In genomic region chr1:114473796-114474195, GRCh38 we compare ENCODE assay signal across 15 cellular contexts. TPM values are rescaled to one million over a fixed set of nuclear protein-coding genes. Genes with fewer than 3 reads are reported as not detected.
DNase-seq lines count a peak whose midpoint lies in the region; ATAC-seq and TF ChIP-seq lines count a peak whose summit lies in the region.
"Had no signal": no experiment of that assay in that cellular context is flagged by ENCODE, and none has a peak within 500 bp of the region (broad histone marks: within the 10 kb centered on the region; RNA-seq: fewer than 3 reads in every experiment).

No MANE protein-coding gene starts in this region.

- H3K4me1 Mint-ChIP-seq in natural killer cell, result peaks cover 61 to 79% of the 10 kb centered on the region in 2 donors
- H3K4me1 Mint-ChIP-seq in natural killer cell treated with Interleukin-12 subunit alpha and Interleukin-12 subunit beta and Interleukin-15 and Interleukin-18, amount 100 ng/mL, for 72 hours (ENCODE audit: low read depth in 2 of 2), result peaks cover 49 to 56% of the 10 kb centered on the region in 2 donors
- H3K4me1 Mint-ChIP-seq in CD4-positive, alpha-beta T cell (ENCODE audit: low read depth), result peaks cover 73% of the 10 kb centered on the region

- H2AK5ac ChIP-seq in mesendoderm (ENCODE audit: low read length), result no peak overlapping the region

- H3K4me3 Mint-ChIP-seq in natural killer cell, result no peak overlapping the region
- no peak overlapping the region for H3K4me3 Mint-ChIP-seq in natural killer cell treated with Interleukin-12 subunit alpha and Interleukin-12 subunit beta and Interleukin-15 and Interleukin-18, amount 100 ng/mL, for 72 hours
- H3K4me3 Mint-ChIP-seq in CD4-positive, alpha-beta T cell, result no peak overlapping the region
- H3K4me3 Mint-ChIP-seq: B cell had no signal

- no peak overlapping the region for H4K8ac ChIP-seq in mesendoderm (ENCODE audit: low read depth, low read length)

- no peak overlapping the region for H2BK15ac ChIP-seq in mesendoderm (replicated peaks; ENCODE audit: low read depth)

- H3K79me1 ChIP-seq in mesendoderm (ENCODE audit: low read length), result peaks cover 15% of the 10 kb centered on the region

- H3K9me3 ChIP-seq in hepatocyte (ENCODE audit: low read depth), result no peaks in the 10 kb centered on the region
- H3K9me3 ChIP-seq in CD4-positive, alpha-beta T cell (ENCODE audit: control insufficient read depth, low read length), result no peaks in the 10 kb centered on the region

- H3K79me2 ChIP-seq in hepatocyte (peaks cover 100% of the 10 kb centered on the region), mesendoderm (ENCODE audit: control insufficient read depth, insufficient read depth, low read length) (peaks cover 45% of the 10 kb centered on the region)

- no peak overlapping the region for H3K18ac ChIP-seq in mesendoderm (ENCODE audit: low read length)

- no peaks in the 10 kb centered on the region for H3K9me2 ChIP-seq in hepatocyte (replicated peaks; ENCODE audit: insufficient read depth)

- H3K36me3 ChIP-seq in hepatocyte (replicated peaks; ENCODE audit: insufficient read depth, low read depth) (no peaks in the 10 kb centered on the region), mesendoderm (ENCODE audit: control insufficient read depth, insufficient read depth, low read length) (no peaks in the 10 kb centered on the region)

- CTCF ChIA-PET in RWPE1 (lab: Yijun Ruan, JAX), result no interaction called here
- CTCF ChIA-PET in CD4-positive, alpha-beta T cell (lab: Charles Lee), result no interaction called here

- POLR2A ChIA-PET in RWPE1 (lab: Yijun Ruan, JAX; ENCODE audit: low non-redundant PET), result no interaction called here
- POLR2A ChIA-PET in CD4-positive, alpha-beta T cell (lab: Charles Lee), result no interaction called here

- no peak for TF ChIP-seq CTCF in natural killer cell (IDR thresholded peaks at IDR 0.05)
- TF ChIP-seq CTCF in RWPE1 (conservative IDR thresholded peaks at IDR 0.05; ENCODE audit: low read depth), result no peak
- TF ChIP-seq CTCF in hepatocyte (IDR thresholded peaks at IDR 0.05; ENCODE audit: poor library complexity), result no peak
- no peak for TF ChIP-seq CTCF in CD4-positive, alpha-beta T cell (IDR thresholded peaks at IDR 0.05)

- no peak overlapping the region for H3K23ac ChIP-seq in mesendoderm (ENCODE audit: low read length)

- H2AFZ ChIP-seq in hepatocyte, result no peak overlapping the region

- H3K27ac Mint-ChIP-seq in natural killer cell, result peak overlapping the region; percentile 1 to 10
- H3K27ac Mint-ChIP-seq in natural killer cell treated with Interleukin-12 subunit alpha and Interleukin-12 subunit beta and Interleukin-15 and Interleukin-18, amount 100 ng/mL, for 72 hours, result no peak overlapping the region
- no peak overlapping the region for H3K27ac Mint-ChIP-seq in CD4-positive, alpha-beta T cell
- H3K27ac Mint-ChIP-seq: B cell had no signal

- H3K4me3 ChIP-seq in hepatocyte, result no peak overlapping the region
- no peak overlapping the region for H3K4me3 ChIP-seq in mesendoderm (ENCODE audit: low read length)

- H3K56ac ChIP-seq in mesendoderm (ENCODE audit: low read length), result no peak overlapping the region

- no peaks in the 10 kb centered on the region for H3K36me3 Mint-ChIP-seq in natural killer cell
- H3K36me3 Mint-ChIP-seq in natural killer cell treated with Interleukin-12 subunit alpha and Interleukin-12 subunit beta and Interleukin-15 and Interleukin-18, amount 100 ng/mL, for 72 hours, result peaks cover 6% of the 10 kb centered on the region
- peaks cover 43% of the 10 kb centered on the region for H3K36me3 Mint-ChIP-seq in CD4-positive, alpha-beta T cell (ENCODE audit: low read depth)

- peaks cover 26% of the 10 kb centered on the region for H4K20me1 ChIP-seq in hepatocyte (ENCODE audit: insufficient read depth, poor library complexity, severe bottlenecking)

- WGBS in hepatocyte (ENCODE audit: low lambda C conversion rate, missing lambda C conversion rate), result over 99% methylated on average over 6 of the region's 6 CpGs
- WGBS in mesendoderm (ENCODE audit: extremely low coverage, insufficient coverage, low lambda C conversion rate), result no CpG with 5 or more reads among the region's 6 CpGs

- no peaks in the 10 kb centered on the region for H3K4me1 ChIP-seq in hepatocyte (ENCODE audit: insufficient read depth)
- no peaks in the 10 kb centered on the region for H3K4me1 ChIP-seq in mesendoderm (ENCODE audit: control insufficient read depth, low read depth, low read length)

- no peak overlapping the region for H3K9ac ChIP-seq in mesendoderm (ENCODE audit: low read length)

- H3K4me2 ChIP-seq in hepatocyte (no peak overlapping the region), mesendoderm (ENCODE audit: low read length) (no peak overlapping the region)

- no peaks in the 10 kb centered on the region for H3K9me3 Mint-ChIP-seq in natural killer cell
- no peaks in the 10 kb centered on the region for H3K9me3 Mint-ChIP-seq in natural killer cell treated with Interleukin-12 subunit alpha and Interleukin-12 subunit beta and Interleukin-15 and Interleukin-18, amount 100 ng/mL, for 72 hours
- no peaks in the 10 kb centered on the region for H3K9me3 Mint-ChIP-seq in CD4-positive, alpha-beta T cell

- no peak overlapping the region for H3K4ac ChIP-seq in mesendoderm (ENCODE audit: low read depth, low read length)

- DNase-seq in natural killer cell (no peak), RWPE1 (ENCODE audit: low spot score) (no peak), hepatocyte (ENCODE audit: low spot score) (no peak), NCI-H524 (lab: John Stamatoyannopoulos, UW) (no peak), mesendoderm (no peak)
- DNase-seq in natural killer cell treated with Interleukin-12 subunit alpha and Interleukin-12 subunit beta and Interleukin-15 and Interleukin-18, amount 100 ng/mL, for 72 hours (ENCODE audit: low spot score), result no peak
- no peak for DNase-seq in CD4-positive, alpha-beta T cell
- DNase-seq: GF-D8, HCEC 1CT, IMR-90, NCI-H1105 treated with DMSO at 0.1 percent for 48 hours, NCI-H187 treated with DMSO at 0.1 percent for 48 hours, NCI-H748 treated with DMSO at 0.1 percent for 48 hours had no signal

- H3K27me3 Mint-ChIP-seq in natural killer cell (ENCODE audit: low read depth in 2 of 2), result no peaks in the 10 kb centered on the region
- H3K27me3 Mint-ChIP-seq in natural killer cell treated with Interleukin-12 subunit alpha and Interleukin-12 subunit beta and Interleukin-15 and Interleukin-18, amount 100 ng/mL, for 72 hours, result no peaks in the 10 kb centered on the region
- H3K27me3 Mint-ChIP-seq in CD4-positive, alpha-beta T cell, result no peaks in the 10 kb centered on the region
- H3K27me3 Mint-ChIP-seq: B cell had no signal

- H3K27ac ChIP-seq in RWPE1 (peak overlapping the region; percentile 44), hepatocyte (peak overlapping the region; percentile 25), mesendoderm (ENCODE audit: low read depth, low read length) (no peak overlapping the region)
- H3K27ac ChIP-seq in CD4-positive, alpha-beta T cell (ENCODE audit: low read depth, low read length), result no peak overlapping the region

- H3K27me3 ChIP-seq in hepatocyte (no peaks in the 10 kb centered on the region), mesendoderm (ENCODE audit: insufficient read depth, low read length, poor library complexity) (no peaks in the 10 kb centered on the region)
- H3K27me3 ChIP-seq in CD4-positive, alpha-beta T cell (ENCODE audit: control insufficient read depth, insufficient read depth, low read length), result no peaks in the 10 kb centered on the region

- no peak overlapping the region for H4K5ac ChIP-seq in mesendoderm (ENCODE audit: low read length)

- ATAC-seq in natural killer cell, result no peak
- no peak for ATAC-seq in natural killer cell treated with Interleukin-12 subunit alpha and Interleukin-12 subunit beta and Interleukin-15 and Interleukin-18, amount 100 ng/mL, for 72 hours
- no peak for ATAC-seq in CD4-positive, alpha-beta T cell (ENCODE audit: poor library complexity)
- ATAC-seq: Right ventricle myocardium inferior had no signal

- no peak overlapping the region for H2BK5ac ChIP-seq in mesendoderm (ENCODE audit: low read length)

- H2BK120ac ChIP-seq in mesendoderm (ENCODE audit: low read depth, low read length), result no peak overlapping the region

- intact Hi-C loops in natural killer cell (cut with micrococcal nuclease), result no loop called here
- intact Hi-C loops in CD4-positive, alpha-beta T cell (cut with DNase I, micrococcal nuclease), result no loop called here

RNA-seq across cellular contexts. Expression of gene TRIM33, which starts 37.2 kb away (rescaled TPM):
- total RNA-seq in natural killer cell (10 to 100 TPM; 70.6 to 91.5 (median 86.1) TPM), hepatocyte (33.3 and 41.1 TPM in 2 replicates)
- 10 to 100 TPM; 48.1 to 55.7 TPM for total RNA-seq in natural killer cell treated with Interleukin-12 subunit alpha and Interleukin-12 subunit beta and Interleukin-15 and Interleukin-18, amount 100 ng/mL, for 72 hours
- 27.5 and 32.9 TPM in 2 replicates for polyA plus RNA-seq in hepatocyte
- 10 to 100 TPM; 42.6 to 45.0 TPM for total RNA-seq in CD4-positive, alpha-beta T cell
- polyA plus RNA-seq in mesendoderm (2013, experiment 1 of 2), result 40.8 TPM
- polyA plus RNA-seq in mesendoderm (2013, experiment 2 of 2), result 43.8 TPM

Comparison
In these comparisons a context has a peak if more than half of its experiments do, and no peak if none do; other contexts are left out.
1. H3K27ac Mint-ChIP-seq: peak in natural killer cell (2 of 2); none in natural killer cell treated with Interleukin-12 subunit alpha and Interleukin-12 subunit beta and Interleukin-15 and Interleukin-18, amount 100 ng/mL, for 72 hours (0 of 2) and CD4-positive, alpha-beta T cell (single experiment).
2. H3K27ac ChIP-seq: peak in RWPE1 (single experiment) and hepatocyte (single experiment); none in CD4-positive, alpha-beta T cell (single experiment) and mesendoderm (single experiment).